ENCODE assay signal across 23 cellular contexts in the genomic region with DNA sequence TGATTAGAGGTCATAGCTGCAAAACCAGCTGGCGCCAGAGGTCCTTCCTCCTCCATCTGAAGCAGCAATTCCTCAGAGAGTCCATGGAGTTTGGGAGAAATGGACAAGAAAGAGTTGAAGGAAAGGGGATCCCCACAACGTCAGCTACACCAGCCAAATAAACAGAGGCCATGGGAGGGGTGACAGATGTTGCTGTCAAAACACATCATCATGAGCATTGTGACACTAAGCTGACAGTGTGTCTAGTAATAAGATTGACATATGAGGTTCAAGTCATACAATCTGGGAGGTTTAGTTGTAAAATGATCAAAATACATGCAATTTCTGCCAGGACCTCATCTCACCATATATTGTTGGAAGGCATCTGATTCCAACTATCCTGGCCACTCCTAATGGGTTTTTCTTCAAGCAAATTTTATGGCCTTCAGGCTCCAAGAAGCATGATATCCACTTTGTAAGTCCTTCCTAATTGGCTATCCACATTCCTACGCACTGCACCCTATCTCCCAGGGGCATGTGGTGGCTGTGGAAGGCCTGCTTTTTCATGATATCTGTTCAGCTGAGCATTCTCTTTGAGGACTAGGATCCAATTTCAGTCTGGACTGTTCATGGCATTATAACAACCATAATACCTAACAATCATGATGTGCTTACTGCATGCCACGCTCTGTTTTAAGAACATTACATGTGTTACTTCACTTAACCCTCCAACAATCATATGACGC.
"Had no signal": no experiment of that assay in that cellular context is flagged by ENCODE, and none has a peak within 500 bp of the region (broad histone marks: within the 10 kb centered on the region; RNA-seq: fewer than 3 reads in every experiment).

No MANE protein-coding gene starts in this region.

- H3K27me3 ChIP-seq: foreskin keratinocyte, left lung, neutrophil, pancreas, right atrium auricular region, spleen, vagina had no signal

- H3K36me3 ChIP-seq: left lung, neutrophil, pancreas, right atrium auricular region, spleen, thoracic aorta, vagina had no signal

- H3K4me3 ChIP-seq: coronary artery, left lung, pancreas, psoas muscle, right atrium auricular region, spleen, thoracic aorta, vagina had no signal

- H3K27ac ChIP-seq: coronary artery, foreskin keratinocyte, left lung, neutrophil, pancreas, psoas muscle, right atrium auricular region, thoracic aorta, vagina, VCaP had no signal

- ATAC-seq: foreskin keratinocyte; left lung; naive thymus-derived CD8-positive, alpha-beta T cell; pancreas; psoas muscle had no signal

- H3K4me1 ChIP-seq: foreskin keratinocyte, left lung, pancreas, psoas muscle, right atrium auricular region, vagina had no signal

- H3K9me3 ChIP-seq: left lung, neutrophil, pancreas, psoas muscle, right atrium auricular region, spleen, thoracic aorta, vagina had no signal

- DNase-seq: activated CD4-positive, alpha-beta T cell treated with anti-CD3 and anti-CD28 coated beads, Interleukin-2, amount 10 ng/mL, durations not matched to agents 7 days and 5 days; activated CD4-positive, CD25-positive, alpha-beta regulatory T cell treated with anti-CD3 and anti-CD28 coated beads, Interleukin-2, amount 50 U/mL, for 72 hours; activated effector memory CD4-positive, alpha-beta T cell treated with Interleukin-2 at 50 U/mL for 16 hours; activated naive CD4-positive, alpha-beta T cell treated with anti-CD3 and anti-CD28 coated beads for 36 hours; activated naive CD8-positive, alpha-beta T cell treated with anti-CD3 and anti-CD28 coated beads, Interleukin-2, amount 10 ng/mL, durations not matched to agents 7 days and 5 days; activated T-cell treated with anti-CD3 and anti-CD28 coated beads, Interleukin-2, amount 50 U/mL, for 72 hours; amniotic stem cell; cerebellar nuclear complex; foreskin keratinocyte; kidney glomerular epithelial cell; left lung; pancreas; psoas muscle; spleen; stimulated activated CD4-positive, alpha-beta T cell treated with anti-CD3 and anti-CD28 coated beads, Interleukin-4, amount 100 ng/mL, for 1 hour; stimulated activated naive CD4-positive, alpha-beta T cell treated with Interleukin-2 at 50 U/mL for 16 hours had no signal
